In genomic region chr4:169271692-169272007, GRCh38 we compare ENCODE assay signal across 8 cellular contexts. TPM values are rescaled to one million over a fixed set of nuclear protein-coding genes. Genes with fewer than 3 reads are reported as not detected.
DNase-seq lines count a peak whose midpoint lies in the region; ATAC-seq and TF ChIP-seq lines count a peak whose summit lies in the region.

No MANE protein-coding gene starts in this region.

- H3K4me3 Mint-ChIP-seq in osteocyte (ENCODE audit: unreplicated experiment), result peak overlapping the region; percentile 77

- no peak for TF ChIP-seq CTCF in MM.1S (IDR thresholded peaks at IDR 0.05; ENCODE audit: low read length)
- no peak for TF ChIP-seq CTCF in epithelial cell of esophagus (IDR thresholded peaks at IDR 0.05; ENCODE audit: insufficient read depth, low read depth, low read length, missing control alignments)
- TF ChIP-seq CTCF in osteocyte (IDR thresholded peaks at IDR 0.05), result no peak

- H3K27ac ChIP-seq in MM.1S (ENCODE audit: low read length), result peak overlapping the region; percentile 8; the same call in 1 of the 2 replicates

- peak overlapping the region; percentile 86 for H3K27ac Mint-ChIP-seq in osteocyte (ENCODE audit: unreplicated experiment)

- ATAC-seq in HG02798 (IDR thresholded peaks at IDR 0.05; ENCODE audit: poor library complexity, unreplicated experiment), result no peak

- H3K36me3 Mint-ChIP-seq in osteocyte (ENCODE audit: unreplicated experiment), result no peaks in the 10 kb centered on the region

- H3F3A ChIP-seq in MM.1S (ENCODE audit: insufficient read depth, low read length), result peaks cover 23% of the 10 kb centered on the region

- H3K27me3 ChIP-seq in MM.1S (replicated peaks; ENCODE audit: insufficient read depth, low read length), result no peaks in the 10 kb centered on the region

- H3K4me1 ChIP-seq in ES-I3 (ENCODE audit: insufficient read depth, low read length), result peaks cover 21% of the 10 kb centered on the region
- peaks cover 24% of the 10 kb centered on the region for H3K4me1 ChIP-seq in MM.1S (ENCODE audit: low read length)

- H3K4me1 Mint-ChIP-seq in osteocyte (ENCODE audit: unreplicated experiment), result peaks cover 43% of the 10 kb centered on the region

- no peaks in the 10 kb centered on the region for H3K27me3 Mint-ChIP-seq in osteocyte (ENCODE audit: unreplicated experiment)

- H3K9me3 ChIP-seq in ES-I3 (ENCODE audit: control insufficient read depth, insufficient read depth, low read length) (no peaks in the 10 kb centered on the region), MM.1S (replicated peaks; ENCODE audit: insufficient read depth, low read length) (no peaks in the 10 kb centered on the region)

- no peaks in the 10 kb centered on the region for H3K9me3 Mint-ChIP-seq in osteocyte (ENCODE audit: unreplicated experiment)

- no peaks in the 10 kb centered on the region; the same call in 1 of the 2 replicates for H4K20me1 ChIP-seq in MM.1S (ENCODE audit: insufficient read depth, low read length)

- H2AFZ ChIP-seq in MM.1S (ENCODE audit: low read length), result peak overlapping the region; percentile 82

- peak overlapping the region; percentile 89 for H3K4me3 ChIP-seq in MM.1S (ENCODE audit: low read length)
- H3K4me3 ChIP-seq in epithelial cell of esophagus (ENCODE audit: low read length), result peak overlapping the region; percentile 80

- H3K4me2 ChIP-seq in MM.1S (ENCODE audit: low read depth, low read length), result peak overlapping the region; percentile 93

- H3K79me2 ChIP-seq in MM.1S (ENCODE audit: low read length), result peaks cover 20% of the 10 kb centered on the region

- H3K36me3 ChIP-seq in ES-I3 (ENCODE audit: insufficient read depth, low read length) (no peaks in the 10 kb centered on the region), MM.1S (replicated peaks; ENCODE audit: insufficient read depth, low read length) (no peaks in the 10 kb centered on the region)

- DNase-seq in MM.1S (no peak), epithelial cell of esophagus (ENCODE audit: low read depth) (no peak), osteocyte (ENCODE audit: extremely low spot score, unreplicated experiment) (no peak), AG20443 (ENCODE audit: low spot score) (no peak)
- DNase-seq in stimulated activated CD4-positive, alpha-beta T cell treated with anti-CD3 and anti-CD28 coated beads, Interleukin-4, amount 100 ng/mL, for 24 hours, result no peak
- no peak for DNase-seq in activated CD8-positive, alpha-beta memory T cell treated with anti-CD3 and anti-CD28 coated beads for 24 hours

- H3K9me2 ChIP-seq in MM.1S (replicated peaks; ENCODE audit: insufficient read depth, low read length), result no peaks in the 10 kb centered on the region

- H3K9ac ChIP-seq in ES-I3 (ENCODE audit: low read depth, low read length), result peak overlapping the region; percentile 96
- peak overlapping the region; percentile 67 for H3K9ac ChIP-seq in MM.1S (ENCODE audit: low read length)

RNA-seq across cellular contexts. Expression of gene SH3RF1, which starts 0.9 kb away (rescaled TPM):
- 27.6 and 31.8 TPM in 2 replicates for total RNA-seq in osteocyte
